Comparison of ENCODE assay signal across 1 cellular context in genomic region chr4:182276214-182277109, GRCh38.
TF ChIP-seq lines count a peak whose summit lies in the region.

No MANE protein-coding gene starts in this region.

TF ChIP-seq in HEK293, 187 proteins besides CTCF, POLR2A, EP300 and RAD21 (continued from another document and continues in another):
- TF ChIP-seq KLF10 (tag by site-specific recombination; IDR thresholded peaks at IDR 0.05), result 0 out of 2 replicates have a peak, but pooled peaks have one; percentile 44
- TF ChIP-seq, protein P1, sequence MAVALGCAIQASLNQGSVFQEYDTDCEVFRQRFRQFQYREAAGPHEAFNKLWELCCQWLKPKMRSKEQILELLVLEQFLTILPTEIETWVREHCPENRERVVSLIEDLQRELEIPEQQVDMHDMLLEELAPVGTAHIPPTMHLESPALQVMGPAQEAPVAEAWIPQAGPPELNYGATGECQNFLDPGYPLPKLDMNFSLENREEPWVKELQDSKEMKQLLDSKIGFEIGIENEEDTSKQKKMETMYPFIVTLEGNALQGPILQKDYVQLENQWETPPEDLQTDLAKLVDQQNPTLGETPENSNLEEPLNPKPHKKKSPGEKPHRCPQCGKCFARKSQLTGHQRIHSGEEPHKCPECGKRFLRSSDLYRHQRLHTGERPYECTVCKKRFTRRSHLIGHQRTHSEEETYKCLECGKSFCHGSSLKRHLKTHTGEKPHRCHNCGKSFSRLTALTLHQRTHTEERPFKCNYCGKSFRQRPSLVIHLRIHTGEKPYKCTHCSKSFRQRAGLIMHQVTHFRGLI (tag by site-specific recombination; IDR thresholded peaks at IDR 0.05), result no peak
- peak; percentile 61; the same call in 1 of the 2 replicates for TF ChIP-seq HIC1 (tag by site-specific recombination; IDR thresholded peaks at IDR 0.05)
- TF ChIP-seq ZNF114 (tag by site-specific recombination; IDR thresholded peaks at IDR 0.05), result no peak
- TF ChIP-seq WT1 (tag by site-specific recombination; IDR thresholded peaks at IDR 0.05), result no peak
- TF ChIP-seq, protein P2, sequence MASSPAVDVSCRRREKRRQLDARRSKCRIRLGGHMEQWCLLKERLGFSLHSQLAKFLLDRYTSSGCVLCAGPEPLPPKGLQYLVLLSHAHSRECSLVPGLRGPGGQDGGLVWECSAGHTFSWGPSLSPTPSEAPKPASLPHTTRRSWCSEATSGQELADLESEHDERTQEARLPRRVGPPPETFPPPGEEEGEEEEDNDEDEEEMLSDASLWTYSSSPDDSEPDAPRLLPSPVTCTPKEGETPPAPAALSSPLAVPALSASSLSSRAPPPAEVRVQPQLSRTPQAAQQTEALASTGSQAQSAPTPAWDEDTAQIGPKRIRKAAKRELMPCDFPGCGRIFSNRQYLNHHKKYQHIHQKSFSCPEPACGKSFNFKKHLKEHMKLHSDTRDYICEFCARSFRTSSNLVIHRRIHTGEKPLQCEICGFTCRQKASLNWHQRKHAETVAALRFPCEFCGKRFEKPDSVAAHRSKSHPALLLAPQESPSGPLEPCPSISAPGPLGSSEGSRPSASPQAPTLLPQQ (tag by site-specific recombination; IDR thresholded peaks at IDR 0.05), result peak; percentile 45; the same call in 1 of the 2 replicates
- TF ChIP-seq PBX3 (CRISPR knock-in tag; IDR thresholded peaks at IDR 0.05), result no peak
- no peak for TF ChIP-seq ZNF423 (tag by site-specific recombination; IDR thresholded peaks at IDR 0.05)
- no peak for TF ChIP-seq ZNF248 (tag by site-specific recombination; IDR thresholded peaks at IDR 0.05)
- no peak for TF ChIP-seq ZBTB7A (tag by site-specific recombination; IDR thresholded peaks at IDR 0.05; ENCODE audit: low read depth)
- TF ChIP-seq KLF9 (tag by site-specific recombination; IDR thresholded peaks at IDR 0.05; ENCODE audit: low read depth), result no peak
- TF ChIP-seq, protein P3, sequence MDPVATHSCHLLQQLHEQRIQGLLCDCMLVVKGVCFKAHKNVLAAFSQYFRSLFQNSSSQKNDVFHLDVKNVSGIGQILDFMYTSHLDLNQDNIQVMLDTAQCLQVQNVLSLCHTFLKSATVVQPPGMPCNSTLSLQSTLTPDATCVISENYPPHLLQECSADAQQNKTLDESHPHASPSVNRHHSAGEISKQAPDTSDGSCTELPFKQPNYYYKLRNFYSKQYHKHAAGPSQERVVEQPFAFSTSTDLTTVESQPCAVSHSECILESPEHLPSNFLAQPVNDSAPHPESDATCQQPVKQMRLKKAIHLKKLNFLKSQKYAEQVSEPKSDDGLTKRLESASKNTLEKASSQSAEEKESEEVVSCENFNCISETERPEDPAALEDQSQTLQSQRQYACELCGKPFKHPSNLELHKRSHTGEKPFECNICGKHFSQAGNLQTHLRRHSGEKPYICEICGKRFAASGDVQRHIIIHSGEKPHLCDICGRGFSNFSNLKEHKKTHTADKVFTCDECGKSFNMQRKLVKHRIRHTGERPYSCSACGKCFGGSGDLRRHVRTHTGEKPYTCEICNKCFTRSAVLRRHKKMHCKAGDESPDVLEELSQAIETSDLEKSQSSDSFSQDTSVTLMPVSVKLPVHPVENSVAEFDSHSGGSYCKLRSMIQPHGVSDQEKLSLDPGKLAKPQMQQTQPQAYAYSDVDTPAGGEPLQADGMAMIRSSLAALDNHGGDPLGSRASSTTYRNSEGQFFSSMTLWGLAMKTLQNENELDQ (tag by site-specific recombination; IDR thresholded peaks at IDR 0.05; ENCODE audit: low read depth), result no peak
- TF ChIP-seq, protein P4, sequence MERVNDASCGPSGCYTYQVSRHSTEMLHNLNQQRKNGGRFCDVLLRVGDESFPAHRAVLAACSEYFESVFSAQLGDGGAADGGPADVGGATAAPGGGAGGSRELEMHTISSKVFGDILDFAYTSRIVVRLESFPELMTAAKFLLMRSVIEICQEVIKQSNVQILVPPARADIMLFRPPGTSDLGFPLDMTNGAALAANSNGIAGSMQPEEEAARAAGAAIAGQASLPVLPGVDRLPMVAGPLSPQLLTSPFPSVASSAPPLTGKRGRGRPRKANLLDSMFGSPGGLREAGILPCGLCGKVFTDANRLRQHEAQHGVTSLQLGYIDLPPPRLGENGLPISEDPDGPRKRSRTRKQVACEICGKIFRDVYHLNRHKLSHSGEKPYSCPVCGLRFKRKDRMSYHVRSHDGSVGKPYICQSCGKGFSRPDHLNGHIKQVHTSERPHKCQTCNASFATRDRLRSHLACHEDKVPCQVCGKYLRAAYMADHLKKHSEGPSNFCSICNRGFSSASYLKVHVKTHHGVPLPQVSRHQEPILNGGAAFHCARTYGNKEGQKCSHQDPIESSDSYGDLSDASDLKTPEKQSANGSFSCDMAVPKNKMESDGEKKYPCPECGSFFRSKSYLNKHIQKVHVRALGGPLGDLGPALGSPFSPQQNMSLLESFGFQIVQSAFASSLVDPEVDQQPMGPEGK (tag by site-specific recombination; IDR thresholded peaks at IDR 0.05), result no peak
- peak; percentile 80 for TF ChIP-seq ZNF629 (tag by site-specific recombination; IDR thresholded peaks at IDR 0.05)
- no peak for TF ChIP-seq ZBTB20 (tag by site-specific recombination; IDR thresholded peaks at IDR 0.05)
- no peak for TF ChIP-seq ZNF362 (tag by site-specific recombination; IDR thresholded peaks at IDR 0.05)
- TF ChIP-seq ATF2 (tag by site-specific recombination; IDR thresholded peaks at IDR 0.05; ENCODE audit: low read depth), result peak; percentile 80
- TF ChIP-seq, protein P5, sequence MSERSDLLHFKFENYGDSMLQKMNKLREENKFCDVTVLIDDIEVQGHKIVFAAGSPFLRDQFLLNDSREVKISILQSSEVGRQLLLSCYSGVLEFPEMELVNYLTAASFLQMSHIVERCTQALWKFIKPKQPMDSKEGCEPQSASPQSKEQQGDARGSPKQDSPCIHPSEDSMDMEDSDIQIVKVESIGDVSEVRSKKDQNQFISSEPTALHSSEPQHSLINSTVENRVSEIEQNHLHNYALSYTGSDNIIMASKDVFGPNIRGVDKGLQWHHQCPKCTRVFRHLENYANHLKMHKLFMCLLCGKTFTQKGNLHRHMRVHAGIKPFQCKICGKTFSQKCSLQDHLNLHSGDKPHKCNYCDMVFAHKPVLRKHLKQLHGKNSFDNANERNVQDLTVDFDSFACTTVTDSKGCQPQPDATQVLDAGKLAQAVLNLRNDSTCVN (tag by site-specific recombination; optimal IDR thresholded peaks at IDR 0.05), result no peak
- TF ChIP-seq ZNF521 (tag by site-specific recombination; IDR thresholded peaks at IDR 0.05), result no peak
- TF ChIP-seq ZBTB8A (tag by site-specific recombination; IDR thresholded peaks at IDR 0.05), result 0 out of 2 replicates have a peak, but pooled peaks have one; percentile 16
- TF ChIP-seq ZNF138 (tag by site-specific recombination; IDR thresholded peaks at IDR 0.05; ENCODE audit: borderline replicate concordance), result no peak
- TF ChIP-seq ZFP3 (tag by site-specific recombination; IDR thresholded peaks at IDR 0.05; ENCODE audit: low read depth), result no peak
- TF ChIP-seq ZNF23 (tag by site-specific recombination; IDR thresholded peaks at IDR 0.05; ENCODE audit: borderline replicate concordance), result no peak
- TF ChIP-seq ZNF510 (tag by site-specific recombination; IDR thresholded peaks at IDR 0.05; ENCODE audit: insufficient replicate concordance), result no peak
- TF ChIP-seq MZF1 (tag by site-specific recombination; IDR thresholded peaks at IDR 0.05; ENCODE audit: borderline replicate concordance), result no peak
- no peak for TF ChIP-seq ZNF10 (tag by site-specific recombination; IDR thresholded peaks at IDR 0.05)
- no peak; the same call in 1 of the 2 replicates for TF ChIP-seq ZEB2 (tag by site-specific recombination; IDR thresholded peaks at IDR 0.05)
- TF ChIP-seq GLI2 (tag by site-specific recombination; IDR thresholded peaks at IDR 0.05; ENCODE audit: borderline replicate concordance, low read depth), result 0 out of 2 replicates have a peak, but pooled peaks have one; percentile 20
- no peak for TF ChIP-seq ZNF704 (tag by site-specific recombination; IDR thresholded peaks at IDR 0.05)
- TF ChIP-seq ZNF585B (tag by site-specific recombination; IDR thresholded peaks at IDR 0.05), result no peak
- TF ChIP-seq, protein P6, sequence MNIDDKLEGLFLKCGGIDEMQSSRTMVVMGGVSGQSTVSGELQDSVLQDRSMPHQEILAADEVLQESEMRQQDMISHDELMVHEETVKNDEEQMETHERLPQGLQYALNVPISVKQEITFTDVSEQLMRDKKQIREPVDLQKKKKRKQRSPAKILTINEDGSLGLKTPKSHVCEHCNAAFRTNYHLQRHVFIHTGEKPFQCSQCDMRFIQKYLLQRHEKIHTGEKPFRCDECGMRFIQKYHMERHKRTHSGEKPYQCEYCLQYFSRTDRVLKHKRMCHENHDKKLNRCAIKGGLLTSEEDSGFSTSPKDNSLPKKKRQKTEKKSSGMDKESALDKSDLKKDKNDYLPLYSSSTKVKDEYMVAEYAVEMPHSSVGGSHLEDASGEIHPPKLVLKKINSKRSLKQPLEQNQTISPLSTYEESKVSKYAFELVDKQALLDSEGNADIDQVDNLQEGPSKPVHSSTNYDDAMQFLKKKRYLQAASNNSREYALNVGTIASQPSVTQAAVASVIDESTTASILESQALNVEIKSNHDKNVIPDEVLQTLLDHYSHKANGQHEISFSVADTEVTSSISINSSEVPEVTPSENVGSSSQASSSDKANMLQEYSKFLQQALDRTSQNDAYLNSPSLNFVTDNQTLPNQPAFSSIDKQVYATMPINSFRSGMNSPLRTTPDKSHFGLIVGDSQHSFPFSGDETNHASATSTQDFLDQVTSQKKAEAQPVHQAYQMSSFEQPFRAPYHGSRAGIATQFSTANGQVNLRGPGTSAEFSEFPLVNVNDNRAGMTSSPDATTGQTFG (tag by site-specific recombination; IDR thresholded peaks at IDR 0.05; ENCODE audit: borderline replicate concordance), result no peak
- TF ChIP-seq MYNN (tag by site-specific recombination; IDR thresholded peaks at IDR 0.05; ENCODE audit: borderline replicate concordance), result no peak
- TF ChIP-seq ZNF791 (tag by site-specific recombination; IDR thresholded peaks at IDR 0.05), result no peak
- no peak for TF ChIP-seq ZNF223 (tag by site-specific recombination; IDR thresholded peaks at IDR 0.05)
- TF ChIP-seq ZNF426 (tag by site-specific recombination; IDR thresholded peaks at IDR 0.05), result no peak
